In the genomic region with DNA sequence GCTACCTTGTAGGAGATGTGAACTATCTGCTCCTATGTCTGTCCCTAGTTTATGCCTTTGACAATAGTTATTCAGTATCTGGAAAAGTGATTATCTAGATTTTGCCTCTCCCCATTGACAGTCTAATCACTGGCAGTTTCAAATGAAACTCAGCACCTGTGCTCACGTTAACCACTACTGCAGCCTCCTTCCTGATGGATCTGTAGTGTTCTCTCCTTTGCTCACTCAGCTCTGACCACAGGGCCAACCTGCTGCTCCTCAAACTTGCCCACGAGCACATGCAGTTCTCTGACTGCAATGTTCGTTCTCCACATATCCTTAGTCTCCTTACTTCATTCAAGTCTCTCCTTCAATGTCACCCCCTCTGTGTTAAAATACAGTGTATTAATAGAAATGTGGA, we compare ENCODE assay signal across 20 cellular contexts.
"Had no signal": no experiment of that assay in that cellular context is flagged by ENCODE, and none has a peak within 500 bp of the region (broad histone marks: within the 10 kb centered on the region; RNA-seq: fewer than 3 reads in every experiment).

No MANE protein-coding gene starts in this region.

- H3K4me3 ChIP-seq: dorsolateral prefrontal cortex, hepatocyte, left lung, lower lobe of right lung, prostate gland, sigmoid colon, stomach, tibial artery had no signal

- H3K27me3 ChIP-seq: dorsolateral prefrontal cortex, hepatocyte, left lung, sigmoid colon, stomach, tibial artery had no signal

- ATAC-seq: left cardiac atrium; left lung; lower lobe of right lung; naive thymus-derived CD8-positive, alpha-beta T cell; right cardiac atrium; stimulated activated effector memory CD8-positive, alpha-beta T cell treated with anti-CD3 and anti-CD28 coated beads, Interleukin-12 subunit alpha, Interleukin-12 subunit beta, amount 100 ng/mL, for 72 hours had no signal

- H3K79me2 ChIP-seq: hepatocyte had no signal

- DNase-seq: dorsolateral prefrontal cortex; effector CD4-positive, alpha-beta T cell; left cardiac atrium; left lung; lower lobe of right lung; naive thymus-derived CD8-positive, alpha-beta T cell; nephron progenitor cell; nucleus accumbens; right cardiac atrium; sigmoid colon; stimulated activated CD4-positive, alpha-beta T cell treated with anti-CD3 and anti-CD28 coated beads, Interleukin-2, amount 100 ng/mL, for 24 hours; stimulated activated CD4-positive, alpha-beta T cell treated with anti-CD3 and anti-CD28 coated beads, Interleukin-4, amount 100 ng/mL, for 24 hours; stimulated activated naive CD4-positive, alpha-beta T cell treated with Interleukin-2 at 50 U/mL for 16 hours; stomach; tibial artery had no signal

- H2AFZ ChIP-seq: hepatocyte had no signal

- H3K27ac ChIP-seq: hepatocyte, left lung, lower lobe of right lung, prostate gland, sigmoid colon, stomach, tibial artery had no signal

- H3K36me3 ChIP-seq: lower lobe of right lung, prostate gland, sigmoid colon, stomach, tibial artery had no signal

- H3K4me1 ChIP-seq: left lung, lower lobe of right lung, prostate gland, sigmoid colon, stomach had no signal

- H3K9me3 ChIP-seq: left lung, lower lobe of right lung, prostate gland, sigmoid colon, stomach, tibial artery had no signal

- H3K4me2 ChIP-seq: hepatocyte had no signal

- FAIRE-seq: colon, frontal cortex had no signal
